In genomic region chr12:107669946-107670345, GRCh38 we compare ENCODE assay signal across 8 cellular contexts.
"Had no signal": no experiment of that assay in that cellular context is flagged by ENCODE, and none has a peak within 500 bp of the region (broad histone marks: within the 10 kb centered on the region; RNA-seq: fewer than 3 reads in every experiment).

No MANE protein-coding gene starts in this region.

- H3K4me3 ChIP-seq: K562 had no signal

- ATAC-seq: K562 had no signal

- FAIRE-seq: H54, HTR-8/SVneo, K562 had no signal

- DNase-seq: GOT3, H9, HCEC 1CT, IMR-90, KG1 had no signal
